12 cellular contexts compared by ENCODE assay signal in genomic region chr14:50018236-50019210, GRCh38.
A peak's percentile ranks its signal among the peaks of the same experiment; 100 is the strongest.
DNase-seq lines count a peak whose midpoint lies in the region; ATAC-seq and TF ChIP-seq lines count a peak whose summit lies in the region.
"Had no signal": no experiment of that assay in that cellular context is flagged by ENCODE, and none has a peak within 500 bp of the region (broad histone marks: within the 10 kb centered on the region; RNA-seq: fewer than 3 reads in every experiment).

No MANE protein-coding gene starts in this region.

- TF ChIP-seq CTCF in AG10803 (conservative IDR thresholded peaks at IDR 0.05; ENCODE audit: low read length) (no peak), foreskin keratinocyte (conservative IDR thresholded peaks at IDR 0.05) (no peak), ovary (IDR thresholded peaks at IDR 0.05) (no peak)

- H3K27me3 ChIP-seq in foreskin keratinocyte (no peaks in the 10 kb centered on the region), ovary (no peaks in the 10 kb centered on the region)

- H3K4me3 ChIP-seq in AG10803 (ENCODE audit: low read length), result no peak overlapping the region
- H3K4me3 ChIP-seq in ovary, result no peak overlapping the region

- H3K36me3 ChIP-seq in ovary, result no peaks in the 10 kb centered on the region

- intact Hi-C loops in ovary (cut with DNase I) (no loop called here), head of caudate nucleus (cut with DNase I) (no loop called here)

- TF ChIP-seq EP300 in ovary (IDR thresholded peaks at IDR 0.05), result peak; percentile 34

- ATAC-seq in foreskin keratinocyte (peak; percentile 32), HG02642 (IDR thresholded peaks at IDR 0.05; ENCODE audit: poor library complexity, unreplicated experiment) (no peak), GM21360 (IDR thresholded peaks at IDR 0.05; ENCODE audit: unreplicated experiment) (no peak)

- no peaks in the 10 kb centered on the region for H3K9me3 ChIP-seq in ovary

- 54 to 60% (median 59%) methylated on average over 12 of the region's 12 CpGs for WGBS in ovary, 3 donors

- peaks cover 16% of the 10 kb centered on the region for H3K4me1 ChIP-seq in foreskin keratinocyte
- peaks cover under 1% of the 10 kb centered on the region for H3K4me1 ChIP-seq in ovary (ENCODE audit: insufficient read depth)

- no peak for TF ChIP-seq POLR2A in ovary (IDR thresholded peaks at IDR 0.05)

- peak; percentile 43 for DNase-seq in AG10803 (ENCODE audit: low read depth)
- peak; percentile 69 for DNase-seq in SW480 (ENCODE audit: low spot score)
- DNase-seq in foreskin keratinocyte, result peak in 1 of 2 donors; percentile 44
- no peak for DNase-seq in ovary
- no peak for DNase-seq in head of caudate nucleus
- DNase-seq in activated T-cell treated with anti-CD3 and anti-CD28 coated beads, Interleukin-2, amount 50 U/mL, for 48 hours, result no peak
- DNase-seq: activated CD4-positive, CD25-positive, alpha-beta regulatory T cell; activated gamma-delta T cell treated with Interleukin-2 at 50 U/mL for 16 hours; effector CD4-positive, alpha-beta T cell; NCI-H1105 treated with DMSO at 0.1 percent for 48 hours had no signal

- no peak overlapping the region for H3K27ac ChIP-seq in foreskin keratinocyte
- no peak overlapping the region for H3K27ac ChIP-seq in ovary

Comparison
In these comparisons a context has a peak if more than half of its experiments do, and no peak if none do; other contexts are left out.
1. DNase-seq: peak in AG10803 (single experiment) and SW480 (single experiment); none in ovary (0 of 5), head of caudate nucleus (0 of 42) and activated T-cell treated with anti-CD3 and anti-CD28 coated beads, Interleukin-2, amount 50 U/mL, for 48 hours (0 of 2).